Comparison of ENCODE assay signal across 15 cellular contexts in genomic region chr3:54999801-55000200, GRCh38.
DNase-seq lines count a peak whose midpoint lies in the region; ATAC-seq and TF ChIP-seq lines count a peak whose summit lies in the region.
"Had no signal": no experiment of that assay in that cellular context is flagged by ENCODE, and none has a peak within 500 bp of the region (broad histone marks: within the 10 kb centered on the region; RNA-seq: fewer than 3 reads in every experiment).

No MANE protein-coding gene starts in this region.

- DNase-seq in HS-27A (ENCODE audit: low read depth) (peak; percentile 24), NCI-H226 (peak; percentile 78), ecto neural progenitor cell (ENCODE audit: low spot score) (peak; percentile 39), non-pigmented ciliary epithelial cell (ENCODE audit: low read depth) (peak; percentile 46), vagina (ENCODE audit: extremely low spot score in 2 of 2) (no peak), WTC11 (ENCODE audit: low spot score) (no peak), HK-2 (ENCODE audit: unreplicated experiment) (no peak)
- DNase-seq: activated CD4-positive, alpha-beta T cell treated with anti-CD3 and anti-CD28 coated beads for 4 hours; effector memory CD8-positive, alpha-beta T cell; GDM1; naive thymus-derived CD8-positive, alpha-beta T cell; NCI-H1694; right lobe of liver; T-cell had no signal

- H3K27me3 ChIP-seq in vagina, result no peaks in the 10 kb centered on the region
- H3K27me3 ChIP-seq: right lobe of liver had no signal

- H3K4me3 Mint-ChIP-seq in WTC11, result no peak overlapping the region
- H3K4me3 Mint-ChIP-seq: effector memory CD8-positive, alpha-beta T cell; naive thymus-derived CD8-positive, alpha-beta T cell; T-cell had no signal

- no peaks in the 10 kb centered on the region for H3K27me3 Mint-ChIP-seq in WTC11 (ENCODE audit: low read depth)
- H3K27me3 Mint-ChIP-seq: effector memory CD8-positive, alpha-beta T cell had no signal

- H3K9me3 ChIP-seq in vagina, result no peaks in the 10 kb centered on the region
- H3K9me3 ChIP-seq: right lobe of liver had no signal

- no peak overlapping the region for H3K4me3 ChIP-seq in vagina
- H3K4me3 ChIP-seq: GM23248, right lobe of liver had no signal

- TF ChIP-seq CTCF in vagina (IDR thresholded peaks at IDR 0.05), result no peak
- TF ChIP-seq CTCF in WTC11 (IDR thresholded peaks at IDR 0.05), result no peak

- no peak for ATAC-seq in WTC11
- ATAC-seq: effector memory CD8-positive, alpha-beta T cell; naive thymus-derived CD8-positive, alpha-beta T cell; right lobe of liver; T-cell had no signal

- H3K36me3 ChIP-seq in vagina, result no peaks in the 10 kb centered on the region
- H3K36me3 ChIP-seq: right lobe of liver had no signal

- intact Hi-C loops in vagina (cut with DNase I), result no loop called here

- POLR2A ChIA-PET in WTC11 (lab: Charles Lee), result no interaction called here

- peaks cover 6% of the 10 kb centered on the region; the same call in 1 of the 2 replicates for H3K36me3 Mint-ChIP-seq in WTC11
- H3K36me3 Mint-ChIP-seq: naive thymus-derived CD8-positive, alpha-beta T cell; T-cell had no signal

- H3K27ac Mint-ChIP-seq in WTC11, result no peak overlapping the region
- H3K27ac Mint-ChIP-seq: effector memory CD8-positive, alpha-beta T cell; naive thymus-derived CD8-positive, alpha-beta T cell; T-cell had no signal

- H3K9me3 Mint-ChIP-seq in WTC11, result peaks cover 5% of the 10 kb centered on the region; the same call in 1 of the 2 replicates

- no peak overlapping the region for H3K27ac ChIP-seq in vagina
- H3K27ac ChIP-seq: GM23248, right lobe of liver had no signal

- H3K4me1 Mint-ChIP-seq in WTC11, result peaks cover 15% of the 10 kb centered on the region
- H3K4me1 Mint-ChIP-seq: naive thymus-derived CD8-positive, alpha-beta T cell; T-cell had no signal

- peaks cover 13% of the 10 kb centered on the region for H3K4me1 ChIP-seq in vagina
- H3K4me1 ChIP-seq: right lobe of liver had no signal

- CTCF ChIA-PET in WTC11 (lab: Charles Lee), result interaction anchor here (0.6 to 1.7 kb wide), 7 partner anchors 16 to 882 kb away, joined by 3 to 4 read pairs (median 3); no protein-coding TSS in a partner anchor

- no peak for TF ChIP-seq POLR2A in vagina (IDR thresholded peaks at IDR 0.05)

TF ChIP-seq in WTC11, 78 proteins besides CTCF, POLR2A, EP300 and RAD21:
- TF ChIP-seq EMX1 (CRISPR knock-in tag; IDR thresholded peaks at IDR 0.05), result no peak
- TF ChIP-seq NFYB (CRISPR knock-in tag; conservative IDR thresholded peaks at IDR 0.05; ENCODE audit: low read depth), result no peak
- TF ChIP-seq MLX (CRISPR knock-in tag; IDR thresholded peaks at IDR 0.05), result no peak
- TF ChIP-seq, protein P1, sequence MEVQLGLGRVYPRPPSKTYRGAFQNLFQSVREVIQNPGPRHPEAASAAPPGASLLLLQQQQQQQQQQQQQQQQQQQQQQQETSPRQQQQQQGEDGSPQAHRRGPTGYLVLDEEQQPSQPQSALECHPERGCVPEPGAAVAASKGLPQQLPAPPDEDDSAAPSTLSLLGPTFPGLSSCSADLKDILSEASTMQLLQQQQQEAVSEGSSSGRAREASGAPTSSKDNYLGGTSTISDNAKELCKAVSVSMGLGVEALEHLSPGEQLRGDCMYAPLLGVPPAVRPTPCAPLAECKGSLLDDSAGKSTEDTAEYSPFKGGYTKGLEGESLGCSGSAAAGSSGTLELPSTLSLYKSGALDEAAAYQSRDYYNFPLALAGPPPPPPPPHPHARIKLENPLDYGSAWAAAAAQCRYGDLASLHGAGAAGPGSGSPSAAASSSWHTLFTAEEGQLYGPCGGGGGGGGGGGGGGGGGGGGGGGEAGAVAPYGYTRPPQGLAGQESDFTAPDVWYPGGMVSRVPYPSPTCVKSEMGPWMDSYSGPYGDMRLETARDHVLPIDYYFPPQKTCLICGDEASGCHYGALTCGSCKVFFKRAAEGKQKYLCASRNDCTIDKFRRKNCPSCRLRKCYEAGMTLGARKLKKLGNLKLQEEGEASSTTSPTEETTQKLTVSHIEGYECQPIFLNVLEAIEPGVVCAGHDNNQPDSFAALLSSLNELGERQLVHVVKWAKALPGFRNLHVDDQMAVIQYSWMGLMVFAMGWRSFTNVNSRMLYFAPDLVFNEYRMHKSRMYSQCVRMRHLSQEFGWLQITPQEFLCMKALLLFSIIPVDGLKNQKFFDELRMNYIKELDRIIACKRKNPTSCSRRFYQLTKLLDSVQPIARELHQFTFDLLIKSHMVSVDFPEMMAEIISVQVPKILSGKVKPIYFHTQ (CRISPR knock-in tag; IDR thresholded peaks at IDR 0.05), result no peak
- TF ChIP-seq, protein P2, sequence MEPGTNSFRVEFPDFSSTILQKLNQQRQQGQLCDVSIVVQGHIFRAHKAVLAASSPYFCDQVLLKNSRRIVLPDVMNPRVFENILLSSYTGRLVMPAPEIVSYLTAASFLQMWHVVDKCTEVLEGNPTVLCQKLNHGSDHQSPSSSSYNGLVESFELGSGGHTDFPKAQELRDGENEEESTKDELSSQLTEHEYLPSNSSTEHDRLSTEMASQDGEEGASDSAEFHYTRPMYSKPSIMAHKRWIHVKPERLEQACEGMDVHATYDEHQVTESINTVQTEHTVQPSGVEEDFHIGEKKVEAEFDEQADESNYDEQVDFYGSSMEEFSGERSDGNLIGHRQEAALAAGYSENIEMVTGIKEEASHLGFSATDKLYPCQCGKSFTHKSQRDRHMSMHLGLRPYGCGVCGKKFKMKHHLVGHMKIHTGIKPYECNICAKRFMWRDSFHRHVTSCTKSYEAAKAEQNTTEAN (CRISPR knock-in tag; IDR thresholded peaks at IDR 0.05), result no peak
- TF ChIP-seq ETV6 (CRISPR knock-in tag; IDR thresholded peaks at IDR 0.05), result no peak
- no peak for TF ChIP-seq SOX15 (CRISPR knock-in tag; IDR thresholded peaks at IDR 0.05)
- TF ChIP-seq HMGXB4 (CRISPR knock-in tag; IDR thresholded peaks at IDR 0.05), result no peak
- TF ChIP-seq TCF7 (CRISPR knock-in tag; IDR thresholded peaks at IDR 0.05; ENCODE audit: low read depth), result no peak

Comparison
In these comparisons a context has a peak if more than half of its experiments do, and no peak if none do; other contexts are left out.
1. DNase-seq: peak in HS-27A (single experiment), NCI-H226 (single experiment), ecto neural progenitor cell (single experiment) and non-pigmented ciliary epithelial cell (single experiment); none in vagina (0 of 2), WTC11 (single experiment) and HK-2 (single experiment).